1 cellular context compared by ENCODE assay signal in genomic region chr13:101945435-101945834, GRCh38.
TF ChIP-seq lines count a peak whose summit lies in the region.

No MANE protein-coding gene starts in this region.

TF ChIP-seq in GM12878, 131 proteins besides CTCF, POLR2A, EP300 and RAD21:
- TF ChIP-seq SP1 (IDR thresholded peaks at IDR 0.05; ENCODE audit: low read depth, low read length) (no peak), ZNF217 (IDR thresholded peaks at IDR 0.05) (no peak), IRF3 (IDR thresholded peaks at IDR 0.05) (no peak), ZNF24 (IDR thresholded peaks at IDR 0.05) (no peak), NFXL1 (IDR thresholded peaks at IDR 0.05; ENCODE audit: borderline replicate concordance) (no peak), NBN (IDR thresholded peaks at IDR 0.05) (no peak), MLLT1 (IDR thresholded peaks at IDR 0.05) (no peak), TBL1XR1 (IDR thresholded peaks at IDR 0.05; ENCODE audit: low read depth, low read length) (no peak), DPF2 (IDR thresholded peaks at IDR 0.05) (no peak), BRCA1 (IDR thresholded peaks at IDR 0.05; ENCODE audit: low read depth, low read length) (no peak), NFIC (IDR thresholded peaks at IDR 0.05; ENCODE audit: low read depth, low read length) (no peak), ATF2 (IDR thresholded peaks at IDR 0.05; ENCODE audit: low read length) (no peak), NR2F1 (conservative IDR thresholded peaks at IDR 0.05) (no peak), SUZ12 (IDR thresholded peaks at IDR 0.05; ENCODE audit: unreplicated experiment) (no peak), SIN3A (IDR thresholded peaks at IDR 0.05; ENCODE audit: low read depth, low read length) (no peak), KAT2A (conservative IDR thresholded peaks at IDR 0.05; ENCODE audit: control insufficient read depth, low read depth, low read length) (no peak)
